In the genomic region with DNA sequence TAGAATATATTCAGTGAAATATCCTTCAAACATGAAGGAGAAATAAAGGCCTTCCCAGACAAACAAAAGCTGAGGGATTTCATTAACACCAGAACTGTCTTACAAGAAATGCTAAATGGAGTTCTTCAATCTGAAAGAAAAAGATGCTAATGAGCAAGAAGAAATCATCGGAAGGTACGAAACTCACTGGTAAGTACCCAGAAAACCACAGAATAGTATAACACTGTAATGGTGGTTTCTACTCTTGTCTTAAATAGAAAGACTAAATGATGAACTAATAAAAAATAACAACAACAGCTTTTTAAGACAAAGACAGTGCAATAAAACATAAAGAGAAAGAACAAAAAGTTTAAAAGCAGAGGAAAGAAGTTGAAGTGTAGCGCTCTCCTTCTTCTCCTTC, we compare ENCODE assay signal across 1 cellular context.
TF ChIP-seq lines count a peak whose summit lies in the region.

No MANE protein-coding gene starts in this region.

TF ChIP-seq in K562, 482 proteins besides CTCF, POLR2A, EP300 and RAD21 (continued from another document):
- TF ChIP-seq, protein P1, sequence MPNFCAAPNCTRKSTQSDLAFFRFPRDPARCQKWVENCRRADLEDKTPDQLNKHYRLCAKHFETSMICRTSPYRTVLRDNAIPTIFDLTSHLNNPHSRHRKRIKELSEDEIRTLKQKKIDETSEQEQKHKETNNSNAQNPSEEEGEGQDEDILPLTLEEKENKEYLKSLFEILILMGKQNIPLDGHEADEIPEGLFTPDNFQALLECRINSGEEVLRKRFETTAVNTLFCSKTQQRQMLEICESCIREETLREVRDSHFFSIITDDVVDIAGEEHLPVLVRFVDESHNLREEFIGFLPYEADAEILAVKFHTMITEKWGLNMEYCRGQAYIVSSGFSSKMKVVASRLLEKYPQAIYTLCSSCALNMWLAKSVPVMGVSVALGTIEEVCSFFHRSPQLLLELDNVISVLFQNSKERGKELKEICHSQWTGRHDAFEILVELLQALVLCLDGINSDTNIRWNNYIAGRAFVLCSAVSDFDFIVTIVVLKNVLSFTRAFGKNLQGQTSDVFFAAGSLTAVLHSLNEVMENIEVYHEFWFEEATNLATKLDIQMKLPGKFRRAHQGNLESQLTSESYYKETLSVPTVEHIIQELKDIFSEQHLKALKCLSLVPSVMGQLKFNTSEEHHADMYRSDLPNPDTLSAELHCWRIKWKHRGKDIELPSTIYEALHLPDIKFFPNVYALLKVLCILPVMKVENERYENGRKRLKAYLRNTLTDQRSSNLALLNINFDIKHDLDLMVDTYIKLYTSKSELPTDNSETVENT (CRISPR knock-in tag; IDR thresholded peaks at IDR 0.05) = no peak
- TF ChIP-seq SMAD2 (IDR thresholded peaks at IDR 0.05; ENCODE audit: low read depth, low read length) = no peak
- TF ChIP-seq, protein P2, sequence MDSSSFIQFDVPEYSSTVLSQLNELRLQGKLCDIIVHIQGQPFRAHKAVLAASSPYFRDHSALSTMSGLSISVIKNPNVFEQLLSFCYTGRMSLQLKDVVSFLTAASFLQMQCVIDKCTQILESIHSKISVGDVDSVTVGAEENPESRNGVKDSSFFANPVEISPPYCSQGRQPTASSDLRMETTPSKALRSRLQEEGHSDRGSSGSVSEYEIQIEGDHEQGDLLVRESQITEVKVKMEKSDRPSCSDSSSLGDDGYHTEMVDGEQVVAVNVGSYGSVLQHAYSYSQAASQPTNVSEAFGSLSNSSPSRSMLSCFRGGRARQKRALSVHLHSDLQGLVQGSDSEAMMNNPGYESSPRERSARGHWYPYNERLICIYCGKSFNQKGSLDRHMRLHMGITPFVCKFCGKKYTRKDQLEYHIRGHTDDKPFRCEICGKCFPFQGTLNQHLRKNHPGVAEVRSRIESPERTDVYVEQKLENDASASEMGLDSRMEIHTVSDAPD (CRISPR knock-in tag; IDR thresholded peaks at IDR 0.05) = no peak
- TF ChIP-seq, protein P3, sequence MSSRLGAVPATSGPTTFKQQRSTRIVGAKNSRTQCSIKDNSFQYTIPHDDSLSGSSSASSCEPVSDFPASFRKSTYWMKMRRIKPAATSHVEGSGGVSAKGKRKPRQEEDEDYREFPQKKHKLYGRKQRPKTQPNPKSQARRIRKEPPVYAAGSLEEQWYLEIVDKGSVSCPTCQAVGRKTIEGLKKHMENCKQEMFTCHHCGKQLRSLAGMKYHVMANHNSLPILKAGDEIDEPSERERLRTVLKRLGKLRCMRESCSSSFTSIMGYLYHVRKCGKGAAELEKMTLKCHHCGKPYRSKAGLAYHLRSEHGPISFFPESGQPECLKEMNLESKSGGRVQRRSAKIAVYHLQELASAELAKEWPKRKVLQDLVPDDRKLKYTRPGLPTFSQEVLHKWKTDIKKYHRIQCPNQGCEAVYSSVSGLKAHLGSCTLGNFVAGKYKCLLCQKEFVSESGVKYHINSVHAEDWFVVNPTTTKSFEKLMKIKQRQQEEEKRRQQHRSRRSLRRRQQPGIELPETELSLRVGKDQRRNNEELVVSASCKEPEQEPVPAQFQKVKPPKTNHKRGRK (tag; IDR thresholded peaks at IDR 0.05) = no peak
- no peak for TF ChIP-seq FOXA1 (IDR thresholded peaks at IDR 0.05; ENCODE audit: borderline replicate concordance)
- no peak for TF ChIP-seq GABPB2 (CRISPR knock-in tag; conservative IDR thresholded peaks at IDR 0.05)
